In the genomic region with DNA sequence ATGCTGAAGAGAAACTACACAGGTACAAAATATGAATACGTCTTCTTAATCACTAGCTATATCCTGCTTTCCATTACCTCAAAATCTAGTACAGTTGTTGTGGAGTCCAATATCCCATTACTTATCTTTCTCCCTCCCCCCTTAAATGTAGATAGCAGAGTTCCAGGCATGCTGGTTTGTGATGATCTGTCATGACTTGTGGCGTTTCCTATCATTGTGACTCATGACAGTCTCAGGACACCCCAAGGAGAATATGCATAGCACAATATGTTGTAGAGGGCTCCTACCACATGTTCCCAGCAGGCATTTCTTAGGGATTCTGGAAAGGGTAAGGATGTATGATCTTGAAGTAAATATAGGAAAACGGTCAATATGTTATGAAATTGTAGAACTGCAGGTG, we compare ENCODE assay signal across 15 cellular contexts.
DNase-seq lines count a peak whose midpoint lies in the region; TF ChIP-seq lines count a peak whose summit lies in the region.
"Had no signal": no experiment of that assay in that cellular context is flagged by ENCODE, and none has a peak within 500 bp of the region (broad histone marks: within the 10 kb centered on the region; RNA-seq: fewer than 3 reads in every experiment).

No MANE protein-coding gene starts in this region.

- CTCF ChIA-PET in GM10248 (lab: Yijun Ruan, JAX) = interaction anchor here (1.5 kb wide), 1 partner anchor 18 kb away, joined by 3 read pairs; no protein-coding TSS in a partner anchor

- POLR2A ChIA-PET in GM10248 (lab: Yijun Ruan, JAX) = no interaction called here

- DNase-seq in EL (peak; percentile 23), NCI-H226 (peak; percentile 3), epithelial cell of esophagus (ENCODE audit: low read depth) (peak; percentile 29), GM10248 (ENCODE audit: extremely low spot score) (no peak), BE2C (no peak), AG08396 (ENCODE audit: low spot score) (no peak)
- DNase-seq: ACHN; AML-193; Calu3; CD8-positive, alpha-beta T cell; DMS79 treated with DMSO at 0.1 percent for 48 hours; GDM1; GM23248 had no signal

- H3K4me3 ChIP-seq in epithelial cell of esophagus (ENCODE audit: low read length) (no peak overlapping the region), BE2C (ENCODE audit: low read depth, low read length) (no peak overlapping the region)
- H3K4me3 ChIP-seq: BLaER1, GM23248, HAP-1 had no signal

- no peaks in the 10 kb centered on the region; the same call in none of the 2 replicates for H3K4me1 ChIP-seq in BE2C
- H3K4me1 ChIP-seq: BLaER1, HAP-1 had no signal

- H3K9me3 ChIP-seq in BE2C = no peaks in the 10 kb centered on the region
- H3K9me3 ChIP-seq: BLaER1, HAP-1 had no signal

- TF ChIP-seq CTCF in epithelial cell of esophagus (IDR thresholded peaks at IDR 0.05; ENCODE audit: insufficient read depth, low read depth, low read length, missing control alignments) (no peak), GM10248 (IDR thresholded peaks at IDR 0.05; ENCODE audit: control extremely low read depth, extremely low read depth, low read depth, missing control alignments) (no peak), BE2C (IDR thresholded peaks at IDR 0.05; ENCODE audit: low read depth, low read length) (no peak)

- H3K36me3 ChIP-seq in BE2C = no peaks in the 10 kb centered on the region
- H3K36me3 ChIP-seq: BLaER1, HAP-1 had no signal

- no peaks in the 10 kb centered on the region for H3K27me3 ChIP-seq in BE2C
- H3K27me3 ChIP-seq: BLaER1 had no signal

Comparison
In these comparisons a context has a peak if more than half of its experiments do, and no peak if none do; other contexts are left out.
1. DNase-seq: peak in EL (single experiment), NCI-H226 (single experiment) and epithelial cell of esophagus (single experiment); none in GM10248 (single experiment), BE2C (single experiment) and AG08396 (single experiment).